ENCODE assay signal across 9 cellular contexts in the genomic region with DNA sequence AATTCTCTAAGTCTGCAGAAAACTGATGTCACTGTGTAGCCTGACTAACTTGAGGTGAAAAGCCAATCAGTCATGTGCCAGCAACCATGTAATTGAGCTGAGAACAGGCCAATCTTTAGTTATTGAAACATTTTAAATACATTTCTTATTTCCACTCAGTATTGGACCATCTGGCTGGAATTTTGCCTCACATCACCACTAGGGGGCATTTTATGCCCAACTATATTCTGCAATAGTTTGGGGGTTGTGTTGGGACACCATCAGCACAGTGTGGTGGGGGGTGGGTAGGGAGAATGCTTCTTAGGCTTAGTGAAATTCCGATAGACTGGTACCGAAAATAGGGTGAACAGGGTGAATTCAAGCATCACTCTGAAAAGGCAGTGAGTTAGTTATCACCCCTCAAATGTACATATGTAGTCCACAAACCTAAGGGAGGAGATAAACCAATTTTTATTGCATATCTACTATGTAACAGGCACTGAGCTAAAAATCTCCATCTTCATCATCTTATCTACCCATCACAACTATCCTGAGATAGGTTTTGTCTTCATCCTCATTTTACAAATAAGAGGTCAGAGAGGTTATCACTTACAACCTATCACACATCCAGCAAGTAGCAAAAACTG. TPM values are rescaled to one million over a fixed set of nuclear protein-coding genes. Genes with fewer than 3 reads are reported as not detected.
DNase-seq lines count a peak whose midpoint lies in the region; ATAC-seq and TF ChIP-seq lines count a peak whose summit lies in the region.
"Had no signal": no experiment of that assay in that cellular context is flagged by ENCODE, and none has a peak within 500 bp of the region (broad histone marks: within the 10 kb centered on the region; RNA-seq: fewer than 3 reads in every experiment).

No MANE protein-coding gene starts in this region.

- H3K36me3 ChIP-seq in BJ (ENCODE audit: control insufficient read depth, insufficient read depth, low read length) (no peaks in the 10 kb centered on the region), SJCRH30 (no peaks in the 10 kb centered on the region)

- CTCF ChIA-PET in BJ (lab: Yijun Ruan, JAX), result interaction anchor here (0.8 to 1.5 kb wide), 5 partner anchors 8 to 23 kb away, joined by 3 read pairs; a partner anchor contains a TSS

- H3K9me3 ChIP-seq in SJCRH30 (replicated peaks), result no peaks in the 10 kb centered on the region

- no peak for DNase-seq in BJ (ENCODE audit: low read depth)
- DNase-seq in SJCRH30, result peak; percentile 13 to 51
- DNase-seq in glutamatergic neuron, result no peak
- no peak for DNase-seq in UCSD-AML1 (lab: John Stamatoyannopoulos, UW; ENCODE audit: unreplicated experiment)
- DNase-seq in ecto neural progenitor cell (ENCODE audit: low spot score), result no peak

- no peak overlapping the region for H3K27ac Mint-ChIP-seq in glutamatergic neuron (ENCODE audit: unreplicated experiment)

- POLR2A ChIA-PET in BJ (lab: Charles Lee), result no interaction called here

- no peaks in the 10 kb centered on the region for H3K27me3 Mint-ChIP-seq in glutamatergic neuron (ENCODE audit: unreplicated experiment)

- H3K4me3 Mint-ChIP-seq in glutamatergic neuron (ENCODE audit: unreplicated experiment), result no peak overlapping the region

- TF ChIP-seq CTCF in BJ (IDR thresholded peaks at IDR 0.05; ENCODE audit: insufficient read depth, low read depth, low read length), result peak; percentile 58
- TF ChIP-seq CTCF in glutamatergic neuron (IDR thresholded peaks at IDR 0.05; ENCODE audit: partially characterized antibody, unreplicated experiment), result peak; percentile 82

- no peaks in the 10 kb centered on the region for H3K36me3 Mint-ChIP-seq in glutamatergic neuron (ENCODE audit: unreplicated experiment)

- no peaks in the 10 kb centered on the region for H3K4me1 Mint-ChIP-seq in glutamatergic neuron (ENCODE audit: low read depth, unreplicated experiment)

- H3K9me3 Mint-ChIP-seq in glutamatergic neuron (ENCODE audit: unreplicated experiment), result no peaks in the 10 kb centered on the region

- no peak overlapping the region for H3K27ac ChIP-seq in SJCRH30

- H3K27me3 ChIP-seq in BJ (ENCODE audit: control insufficient read depth, insufficient read depth, low read length), result no peaks in the 10 kb centered on the region
- no peaks in the 10 kb centered on the region for H3K27me3 ChIP-seq in SJCRH30

- ATAC-seq in GM18511 (IDR thresholded peaks at IDR 0.05; ENCODE audit: unreplicated experiment) (peak; percentile 86), HG03139 (IDR thresholded peaks at IDR 0.05; ENCODE audit: unreplicated experiment) (peak; percentile 70), GM19455 (IDR thresholded peaks at IDR 0.05; ENCODE audit: unreplicated experiment) (no peak)

- H3K4me1 ChIP-seq in SJCRH30, result no peaks in the 10 kb centered on the region

- H3K4me3 ChIP-seq in BJ (ENCODE audit: low read depth, low read length) (no peak overlapping the region), SJCRH30 (no peak overlapping the region)

RNA-seq across cellular contexts. Expression of a gene that starts 17.8 kb away (rescaled TPM):
- not detected in 2 replicates for polyA plus RNA-seq in BJ (2011; rRNA removed)
- polyA minus RNA-seq in BJ (2011; rRNA and poly(A)+ RNA removed), result not detected in 2 replicates
- total RNA-seq in SJCRH30 (2014; rRNA removed; shearing (Covaris generic)), result not detected in 2 replicates
- not detected for total RNA-seq in glutamatergic neuron (ENCODE audit: unreplicated experiment)
- total RNA-seq: temporal lobe had no signal

Comparison
In these comparisons a context has a peak if more than half of its experiments do, and no peak if none do; other contexts are left out.
1. DNase-seq: peak in SJCRH30 (2 of 2); none in BJ (single experiment), glutamatergic neuron (single experiment), UCSD-AML1 (single experiment) and ecto neural progenitor cell (single experiment).